In genomic region chr2:235537587-235537986, GRCh38 we compare ENCODE assay signal across 20 cellular contexts.
"Had no signal": no experiment of that assay in that cellular context is flagged by ENCODE, and none has a peak within 500 bp of the region (broad histone marks: within the 10 kb centered on the region; RNA-seq: fewer than 3 reads in every experiment).

No MANE protein-coding gene starts in this region.

- H3K36me3 ChIP-seq: gastroesophageal sphincter, neural progenitor cell, pancreas, tibial artery, upper lobe of right lung, vagina had no signal

- H3K4me2 ChIP-seq: neural progenitor cell had no signal

- DNase-seq: effector CD8-positive, alpha-beta T cell; immature natural killer cell; mammary epithelial cell; natural killer cell; nucleus accumbens; right cardiac atrium; stimulated activated CD4-positive, alpha-beta T cell treated with anti-CD3 and anti-CD28 coated beads, Interleukin-4, amount 100 ng/mL, for 1 hour; stimulated activated CD8-positive, alpha-beta memory T cell treated with anti-CD3 and anti-CD28 coated beads, Interleukin-4, amount 100 ng/mL, for 48 hours; stimulated activated naive CD8-positive, alpha-beta T cell treated with anti-CD3 and anti-CD28 coated beads, Interleukin-15, Interleukin-2, amounts not matched to agents 100 U/mL and 50 U/mL, for 24 hours had no signal

- H3K9ac ChIP-seq: neural progenitor cell had no signal

- FAIRE-seq: keratinocyte, pancreas had no signal

- H3K4me1 ChIP-seq: tibial artery had no signal

- H2AFZ ChIP-seq: neural progenitor cell had no signal

- H3K9me3 ChIP-seq: gastroesophageal sphincter, mucosa of descending colon, pancreas, tibial artery, upper lobe of right lung, vagina had no signal

- ATAC-seq: gastroesophageal sphincter; mucosa of descending colon; natural killer cell; right cardiac atrium; stimulated activated effector memory CD8-positive, alpha-beta T cell treated with anti-CD3 and anti-CD28 coated beads, Interleukin-12 subunit alpha, Interleukin-12 subunit beta, amount 100 ng/mL, for 72 hours; stimulated activated naive CD8-positive, alpha-beta T cell treated with anti-CD3 and anti-CD28 coated beads, Interleukin-15, Interleukin-2, amounts not matched to agents 100 U/mL and 50 U/mL, for 24 hours; upper lobe of right lung had no signal

- H3K27ac ChIP-seq: coronary artery, gastroesophageal sphincter, neural progenitor cell, pancreas, tibial artery, upper lobe of right lung, vagina had no signal

- H3K27me3 ChIP-seq: dorsolateral prefrontal cortex, gastroesophageal sphincter, neural progenitor cell, pancreas, tibial artery, upper lobe of right lung, vagina had no signal

- H3K4me3 ChIP-seq: coronary artery, dorsolateral prefrontal cortex, gastroesophageal sphincter, mucosa of descending colon, neural progenitor cell, pancreas, tibial artery, upper lobe of right lung, vagina had no signal
